In genomic region chr12:104751024-104751570, GRCh38 we compare ENCODE assay signal across 11 cellular contexts.
DNase-seq lines count a peak whose midpoint lies in the region; ATAC-seq lines count a peak whose summit lies in the region.
"Had no signal": no experiment of that assay in that cellular context is flagged by ENCODE, and none has a peak within 500 bp of the region (broad histone marks: within the 10 kb centered on the region; RNA-seq: fewer than 3 reads in every experiment).

No MANE protein-coding gene starts in this region.

- DNase-seq in ecto neural progenitor cell (ENCODE audit: low spot score) (peak; percentile 43), GM19240 (ENCODE audit: insufficient read length, low spot score) (no peak), DMS 273 (lab: John Stamatoyannopoulos, UW; ENCODE audit: unreplicated experiment) (no peak), midbrain (lab: John Stamatoyannopoulos, UW) (no peak), superior temporal gyrus (ENCODE audit: extremely low spot score) (no peak)
- DNase-seq: CD4-positive, alpha-beta memory T cell; erythroblast; T-helper 9 cell had no signal

- ATAC-seq in GM18498 (IDR thresholded peaks at IDR 0.05; ENCODE audit: unreplicated experiment) (peak; percentile 18), GM21529 (IDR thresholded peaks at IDR 0.05; ENCODE audit: unreplicated experiment) (peak; percentile 34), HG03354 (IDR thresholded peaks at IDR 0.05; ENCODE audit: poor library complexity, severe bottlenecking, unreplicated experiment) (peak; percentile 40)
